24 cellular contexts compared by ENCODE assay signal in the genomic region with DNA sequence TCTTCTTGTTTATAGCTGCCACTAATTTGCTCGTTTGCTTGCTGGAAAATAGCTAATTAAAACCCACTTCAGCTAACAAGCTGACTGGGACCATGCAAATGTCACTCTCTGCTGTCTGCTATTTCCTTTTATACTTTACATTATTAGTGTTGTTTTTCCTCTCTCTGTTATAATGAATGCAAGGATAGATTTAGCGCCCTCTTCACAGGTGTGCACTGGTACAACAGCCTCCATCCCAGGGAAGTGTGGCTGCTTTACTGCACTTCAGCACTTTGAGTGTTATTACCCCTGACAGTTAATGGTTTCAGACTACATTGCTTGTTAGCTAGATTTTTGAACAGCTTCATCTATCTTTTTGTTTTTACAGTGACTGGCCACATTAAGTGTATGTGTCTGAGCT.
DNase-seq lines count a peak whose midpoint lies in the region; ATAC-seq and TF ChIP-seq lines count a peak whose summit lies in the region.
"Had no signal": no experiment of that assay in that cellular context is flagged by ENCODE, and none has a peak within 500 bp of the region (broad histone marks: within the 10 kb centered on the region; RNA-seq: fewer than 3 reads in every experiment).

No MANE protein-coding gene starts in this region.

- no peaks in the 10 kb centered on the region for H3K36me3 Mint-ChIP-seq in T-cell
- H3K36me3 Mint-ChIP-seq: CD4-positive, CD25-positive, alpha-beta regulatory T cell had no signal

- H3K36me3 ChIP-seq in PC-3 (ENCODE audit: low read depth, low read length) = no peaks in the 10 kb centered on the region
- H3K36me3 ChIP-seq: SJSA1 had no signal

- ATAC-seq in T-cell (replicated peaks in 1 of 4) (no peak), GM18505 (IDR thresholded peaks at IDR 0.05; ENCODE audit: unreplicated experiment) (no peak), PC-3 (no peak)
- no peak for ATAC-seq in stimulated activated naive CD8-positive, alpha-beta T cell treated with anti-CD3 and anti-CD28 coated beads, Interleukin-15, amount 100 ng/mL, for 72 hours

- H3K9me2 ChIP-seq in PC-3 (replicated peaks; ENCODE audit: low read length) = no peaks in the 10 kb centered on the region

- no peaks in the 10 kb centered on the region for H3F3A ChIP-seq in PC-3 (ENCODE audit: low read length, unreplicated experiment)

- no peaks in the 10 kb centered on the region for H3K4me1 ChIP-seq in PC-3 (ENCODE audit: insufficient read depth, low read length)
- H3K4me1 ChIP-seq: SJSA1 had no signal

- H2AFZ ChIP-seq in PC-3 (ENCODE audit: low read length) = no peak overlapping the region

- H3K4me1 Mint-ChIP-seq in T-cell = no peaks in the 10 kb centered on the region
- H3K4me1 Mint-ChIP-seq in stimulated activated naive CD8-positive, alpha-beta T cell treated with anti-CD3 and anti-CD28 coated beads, Interleukin-15, amount 100 ng/mL, for 72 hours = no peaks in the 10 kb centered on the region
- H3K4me1 Mint-ChIP-seq: CD4-positive, CD25-positive, alpha-beta regulatory T cell; IgD-negative memory B cell had no signal

- H3K4me3 Mint-ChIP-seq in T-cell = no peak overlapping the region
- no peak overlapping the region for H3K4me3 Mint-ChIP-seq in stimulated activated naive CD8-positive, alpha-beta T cell treated with anti-CD3 and anti-CD28 coated beads, Interleukin-15, amount 100 ng/mL, for 72 hours
- H3K4me3 Mint-ChIP-seq: CD4-positive, CD25-positive, alpha-beta regulatory T cell; IgD-negative memory B cell; T-helper 2 cell treated with Interferon-gamma antibody and Interleukin-4, amounts not matched to agents 5 μg/mL and 100 μg/mL, for 36 hours had no signal

- no peaks in the 10 kb centered on the region for H3K9me3 ChIP-seq in PC-3 (ENCODE audit: low read length)

- TF ChIP-seq POLR2A in GM18505 (IDR thresholded peaks at IDR 0.05; ENCODE audit: borderline replicate concordance, extremely low read depth, insufficient read depth, insufficient read length) = no peak

- H3K27me3 ChIP-seq in PC-3 (ENCODE audit: low read length) = peaks cover 52% of the 10 kb centered on the region
- H3K27me3 ChIP-seq: SJSA1 had no signal

- H3K9ac ChIP-seq in PC-3 (ENCODE audit: low read length) = no peak overlapping the region
- H3K9ac ChIP-seq: KMS-11 had no signal

- no peak overlapping the region for H3K4me2 ChIP-seq in PC-3 (ENCODE audit: low read length)
- H3K4me2 ChIP-seq: KMS-11 had no signal

- H3K27ac Mint-ChIP-seq in T-cell = no peak overlapping the region
- no peak overlapping the region for H3K27ac Mint-ChIP-seq in stimulated activated naive CD8-positive, alpha-beta T cell treated with anti-CD3 and anti-CD28 coated beads, Interleukin-15, amount 100 ng/mL, for 72 hours
- H3K27ac Mint-ChIP-seq: T-helper 2 cell treated with Interferon-gamma antibody and Interleukin-4, amounts not matched to agents 5 μg/mL and 100 μg/mL, for 36 hours had no signal

- POLR2A ChIA-PET in T-cell (lab: Charles Lee) = no interaction called here
- POLR2A ChIA-PET in PC-3 (lab: Charles Lee; ENCODE audit: unreplicated experiment) = no interaction called here

- H3K9me3 Mint-ChIP-seq in T-cell = peaks cover 19 to 26% (median 21%) of the 10 kb centered on the region in 3 donors
- H3K9me3 Mint-ChIP-seq in stimulated activated naive CD8-positive, alpha-beta T cell treated with anti-CD3 and anti-CD28 coated beads, Interleukin-15, amount 100 ng/mL, for 72 hours = peaks cover 26 to 30% of the 10 kb centered on the region in 2 donors

- no peaks in the 10 kb centered on the region for H3K79me2 ChIP-seq in PC-3 (ENCODE audit: low read length)

- H3K4me3 ChIP-seq in PC-3 (ENCODE audit: low read length) = no peak overlapping the region
- H3K4me3 ChIP-seq: SJSA1 had no signal

- CTCF ChIA-PET in T-cell (lab: Charles Lee) = no interaction called here
- CTCF ChIA-PET in PC-3 (lab: Charles Lee) = no interaction called here

- H4K20me1 ChIP-seq in PC-3 (ENCODE audit: low read length) = no peaks in the 10 kb centered on the region

- DNase-seq in D341Med (ENCODE audit: low spot score) (peak; percentile 33), NCI-H1417 (lab: John Stamatoyannopoulos, UW) (peak; percentile 9 to 72 (median 26)), NCI-H2107 treated with DMSO at 0.1 percent for 48 hours (lab: John Stamatoyannopoulos, UW; ENCODE audit: unreplicated experiment) (peak; percentile 55), NCI-H774 (lab: John Stamatoyannopoulos, UW) (peak; percentile 37), T-cell (no peak), PC-3 (no peak)
- no peak for DNase-seq in stimulated activated naive CD8-positive, alpha-beta T cell treated with anti-CD3 and anti-CD28 coated beads, Interleukin-15, amount 100 ng/mL, for 72 hours
- DNase-seq: CD4-positive, CD25-positive, alpha-beta regulatory T cell; GOT3; HCEC 1CT; MM.1S; NCI-H1694 treated with DMSO at 0.1 percent for 48 hours; NCI-H2081; NCI-H446 treated with DMSO at 0.1 percent for 48 hours; NK-92 treated with Interleukin-12 subunit alpha and Interleukin-12 subunit beta, amount 100 ng/mL, for 24 hours; Right ventricle myocardium superior; RPMI8226; T-helper 1 cell had no signal

- H3K27me3 Mint-ChIP-seq in T-cell = no peaks in the 10 kb centered on the region
- no peaks in the 10 kb centered on the region for H3K27me3 Mint-ChIP-seq in stimulated activated naive CD8-positive, alpha-beta T cell treated with anti-CD3 and anti-CD28 coated beads, Interleukin-15, amount 100 ng/mL, for 72 hours
- H3K27me3 Mint-ChIP-seq: CD4-positive, CD25-positive, alpha-beta regulatory T cell; IgD-negative memory B cell had no signal

- no TSS peak for BruUV-seq in PC-3 (replicated peaks; lab: Mats Ljungman, UMichigan)

- TF ChIP-seq CTCF in PC-3 (conservative IDR thresholded peaks at IDR 0.05; ENCODE audit: low read depth, low read length) = no peak

- no peak overlapping the region for H3K27ac ChIP-seq in PC-3 (ENCODE audit: low read length)
- H3K27ac ChIP-seq: HL-60, KMS-11, SJSA1 had no signal

- intact Hi-C loops in PC-3 (cut with micrococcal nuclease) = no loop called here

Comparison
In these comparisons a context has a peak if more than half of its experiments do, and no peak if none do; other contexts are left out.
1. DNase-seq: peak in D341Med (single experiment), NCI-H1417 (3 of 3), NCI-H2107 treated with DMSO at 0.1 percent for 48 hours (single experiment) and NCI-H774 (single experiment); none in T-cell (0 of 34), stimulated activated naive CD8-positive, alpha-beta T cell treated with anti-CD3 and anti-CD28 coated beads, Interleukin-15, amount 100 ng/mL, for 72 hours (0 of 2) and PC-3 (single experiment).